24 cellular contexts compared by ENCODE assay signal in genomic region chr1:191904991-191905390, GRCh38.
DNase-seq lines count a peak whose midpoint lies in the region; ATAC-seq, FAIRE-seq and TF ChIP-seq lines count a peak whose summit lies in the region.
"Had no signal": no experiment of that assay in that cellular context is flagged by ENCODE, and none has a peak within 500 bp of the region (broad histone marks: within the 10 kb centered on the region; RNA-seq: fewer than 3 reads in every experiment).

No MANE protein-coding gene starts in this region.

- FAIRE-seq in D721Med (lab: Jason Lieb, UNC): peak; percentile 56
- peak; percentile 75 for FAIRE-seq in TTC549 (lab: Jason Lieb, UNC)
- FAIRE-seq: A549, GM12878, GM12892, GM19239 had no signal

- no peaks in the 10 kb centered on the region for H3K4me1 ChIP-seq in HCT116 (ENCODE audit: control insufficient read depth in 1 of 2, insufficient read depth in 2 of 2, low read length in 2 of 2)
- H3K4me1 ChIP-seq: A549; BLaER1 treated with 17β-estradiol and CSF1 and Interleukin-3, amounts not matched to agents 10 nM and 100 nM; Caco-2 had no signal

- no peak for ATAC-seq in HCT116
- ATAC-seq: A549; CD8-positive, alpha-beta T cell; GM12878 had no signal

- peaks cover 3% of the 10 kb centered on the region; the same call in 1 of the 2 replicates for H3K9me2 ChIP-seq in HCT116 (ENCODE audit: insufficient read depth)

- no peak overlapping the region for H3K4me3 ChIP-seq in HCT116 (replicated peaks in 1 of 2; ENCODE audit: low read depth in 1 of 2, low read length in 2 of 2)
- H3K4me3 ChIP-seq: A549; BLaER1 treated with 17β-estradiol and CSF1 and Interleukin-3, amounts not matched to agents 10 nM and 100 nM; GM12878 had no signal

- H3K36me3 ChIP-seq in HCT116 (ENCODE audit: control insufficient read depth in 1 of 2, insufficient read depth in 2 of 2, low read length in 2 of 2): no peaks in the 10 kb centered on the region
- H3K36me3 ChIP-seq: BLaER1 treated with 17β-estradiol and CSF1 and Interleukin-3, amounts not matched to agents 10 nM and 100 nM had no signal

- no peaks in the 10 kb centered on the region; a peak in 1 of 4 replicates for H3K9me3 ChIP-seq in HCT116 (ENCODE audit: control insufficient read depth in 1 of 2, insufficient read depth in 1 of 2, low read depth in 1 of 2, low read length in 2 of 2)
- H3K9me3 ChIP-seq: A549, Caco-2 had no signal

- DNase-seq in D721Med (ENCODE audit: insufficient read length, low spot score) (no peak), HCT116 (ENCODE audit: low read depth, low spot score) (no peak), ecto neural progenitor cell (ENCODE audit: low spot score) (no peak), DMS53 treated with DMSO at 0.1 percent for 48 hours (lab: John Stamatoyannopoulos, UW; ENCODE audit: unreplicated experiment) (no peak), NCI-H774 (lab: John Stamatoyannopoulos, UW) (no peak)
- DNase-seq: AML-193; Caco-2; Calu3; CD4-positive, alpha-beta T cell; CD8-positive, alpha-beta T cell; DMS 273 treated with DMSO at 0.1 percent for 48 hours; DMS153; DMS53; DMS79 treated with DMSO at 0.1 percent for 48 hours; EL; GDM1 had no signal

- H3K27me3 ChIP-seq in HCT116 (ENCODE audit: insufficient read depth, low read length): no peaks in the 10 kb centered on the region
- H3K27me3 ChIP-seq: BLaER1 treated with 17β-estradiol and CSF1 and Interleukin-3, amounts not matched to agents 10 nM and 100 nM had no signal

- no peak for TF ChIP-seq RAD21 in HCT116 (IDR thresholded peaks at IDR 0.05; ENCODE audit: low read depth)

- no TSS peak for BruUV-seq in HCT116 (replicated peaks; lab: Mats Ljungman, UMichigan)

- peak overlapping the region; percentile 41 for H2AFZ ChIP-seq in HCT116 (ENCODE audit: low read depth, low read length, poor library complexity, severe bottlenecking)

- no peak overlapping the region for H3K9ac ChIP-seq in HCT116 (ENCODE audit: low read length)
- H3K9ac ChIP-seq: BLaER1 treated with 17β-estradiol and CSF1 and Interleukin-3, amounts not matched to agents 10 nM and 100 nM had no signal

- RAD21 ChIA-PET in HCT116 (lab: Charles Lee; ENCODE audit: low non-redundant PET in 1 of 2, low total read pairs in 2 of 2, uncharacterized antibody in 2 of 2, unreplicated experiment in 2 of 2): no interaction called here

- no peak for TF ChIP-seq POLR2A in HCT116 (IDR thresholded peaks at IDR 0.05; ENCODE audit: borderline replicate concordance, extremely low read depth, insufficient read depth, insufficient read length)

- POLR2A ChIA-PET in HCT116 (lab: Charles Lee): no interaction called here

- no peaks in the 10 kb centered on the region for H3K79me2 ChIP-seq in HCT116 (ENCODE audit: insufficient read depth, low read length)

- CTCF ChIA-PET in HCT116 (lab: Charles Lee): no interaction called here

- H3K4me2 ChIP-seq in HCT116 (ENCODE audit: low read length): no peak overlapping the region
- H3K4me2 ChIP-seq: A549; BLaER1 treated with 17β-estradiol and CSF1 and Interleukin-3, amounts not matched to agents 10 nM and 100 nM had no signal

- intact Hi-C loops in HCT116 (cut with micrococcal nuclease): no loop called here

- H4K20me1 ChIP-seq in HCT116 (ENCODE audit: insufficient read depth): no peaks in the 10 kb centered on the region
- H4K20me1 ChIP-seq: BLaER1 treated with 17β-estradiol and CSF1 and Interleukin-3, amounts not matched to agents 10 nM and 100 nM had no signal

- TF ChIP-seq CTCF in D721Med (IDR thresholded peaks at IDR 0.05; ENCODE audit: insufficient read depth, missing control alignments) (no peak), HCT116 (IDR thresholded peaks at IDR 0.05 in 2 of 3, conservative IDR thresholded peaks at IDR 0.05 in 1 of 3; ENCODE audit: borderline replicate concordance in 1 of 3, insufficient read depth in 1 of 3, low read depth in 2 of 3, low read length in 2 of 3) (no peak)

- H3K27ac ChIP-seq in HCT116 (ENCODE audit: low read depth, low read length): no peak overlapping the region
- H3K27ac ChIP-seq: 22Rv1; A549; BLaER1 treated with 17β-estradiol and CSF1 and Interleukin-3, amounts not matched to agents 10 nM and 100 nM; C4-2B had no signal

TF ChIP-seq in HCT116, 20 proteins besides CTCF, POLR2A, EP300 and RAD21:
- TF ChIP-seq ATF3 (IDR thresholded peaks at IDR 0.05) (no peak), SIN3A (IDR thresholded peaks at IDR 0.05; ENCODE audit: low read depth) (no peak), CBX3 (IDR thresholded peaks at IDR 0.05; ENCODE audit: low read depth) (no peak), EZH2phosphoT487 (IDR thresholded peaks at IDR 0.05; ENCODE audit: borderline replicate concordance) (no peak), SRF (IDR thresholded peaks at IDR 0.05; ENCODE audit: low read depth) (no peak), CEBPB (IDR thresholded peaks at IDR 0.05; ENCODE audit: low read depth) (no peak), MAX (IDR thresholded peaks at IDR 0.05) (no peak), REST (IDR thresholded peaks at IDR 0.05; ENCODE audit: low read depth) (no peak), EZH2 (IDR thresholded peaks at IDR 0.05) (no peak), ZFX (IDR thresholded peaks at IDR 0.05) (no peak), ELF1 (IDR thresholded peaks at IDR 0.05; ENCODE audit: borderline replicate concordance, low read depth) (no peak)
